12 cellular contexts compared by ENCODE assay signal in the genomic region with DNA sequence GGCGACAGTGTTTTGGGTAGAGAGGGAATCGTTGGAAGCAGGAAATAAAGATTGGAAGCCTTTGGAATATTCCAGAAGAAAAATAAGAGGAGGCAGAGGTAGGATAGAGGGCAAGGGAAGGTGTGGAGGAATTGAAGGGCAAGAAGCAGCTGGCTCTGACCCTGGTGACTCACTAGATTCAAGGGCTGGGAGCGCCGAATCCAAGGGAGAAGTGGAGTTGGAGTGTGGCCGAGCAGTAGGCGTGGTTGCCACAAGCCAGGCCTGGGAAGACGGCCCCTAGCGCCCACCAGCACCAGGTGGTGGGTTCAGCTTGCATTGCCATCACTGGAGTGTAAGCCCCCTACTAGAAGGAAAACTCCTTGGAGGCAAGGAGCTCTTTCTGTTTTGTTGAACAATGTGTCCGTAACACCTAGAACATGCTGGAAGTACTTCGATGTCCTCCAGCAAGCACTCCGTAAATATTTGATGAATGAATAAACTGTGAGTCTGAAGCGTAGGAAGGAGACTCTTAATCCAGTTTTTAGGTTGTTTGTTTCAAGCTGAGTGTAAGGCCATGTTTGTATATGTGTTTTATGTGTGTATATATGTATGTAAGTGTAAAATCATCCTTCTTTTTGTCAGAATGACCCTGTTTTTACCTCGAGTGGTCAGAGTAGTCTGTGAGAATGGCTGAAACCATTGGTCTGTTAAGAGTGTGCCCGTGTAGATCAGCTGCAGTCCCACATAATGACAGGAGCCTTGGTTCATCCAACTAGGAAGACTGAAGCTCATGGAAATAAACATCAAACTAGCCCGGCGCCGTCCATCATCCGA.
DNase-seq lines count a peak whose midpoint lies in the region; ATAC-seq, FAIRE-seq and TF ChIP-seq lines count a peak whose summit lies in the region.
"Had no signal": no experiment of that assay in that cellular context is flagged by ENCODE, and none has a peak within 500 bp of the region (broad histone marks: within the 10 kb centered on the region; RNA-seq: fewer than 3 reads in every experiment).

No MANE protein-coding gene starts in this region.

- no peak overlapping the region for H3K4me3 Mint-ChIP-seq in mesothelial cell of epicardium

- H3K9me3 Mint-ChIP-seq in mesothelial cell of epicardium: no peaks in the 10 kb centered on the region

- H3K4me3 ChIP-seq in HepG2 (replicated peaks in 1 of 3; ENCODE audit: insufficient read depth in 1 of 3, low read depth in 2 of 3, low read length in 3 of 3) (no peak overlapping the region), right lobe of liver (no peak overlapping the region)

- TF ChIP-seq CTCF in HepG2 (CRISPR knock-in tag; IDR thresholded peaks at IDR 0.05): no peak
- no peak for TF ChIP-seq CTCF in right lobe of liver (IDR thresholded peaks at IDR 0.05)
- no peak for TF ChIP-seq CTCF in mesothelial cell of epicardium (IDR thresholded peaks at IDR 0.05; ENCODE audit: unreplicated experiment)

- peaks cover 73% of the 10 kb centered on the region for H3K79me2 ChIP-seq in HepG2 (ENCODE audit: insufficient read depth, low read length)

- TF ChIP-seq EP300 in HepG2 (IDR thresholded peaks at IDR 0.05; ENCODE audit: low read depth in 2 of 2, low read length in 2 of 2): no peak
- TF ChIP-seq EP300 in HepG2 (CRISPR knock-in tag; IDR thresholded peaks at IDR 0.05; ENCODE audit: borderline replicate concordance): no peak

- no peak for TF ChIP-seq RAD21 in HepG2 (CRISPR knock-in tag; IDR thresholded peaks at IDR 0.05)

- intact Hi-C loops in HepG2 (cut with micrococcal nuclease; ENCODE audit: unreplicated experiment) (loop anchor here (1.0 to 5.0 kb wide), 4 partner anchors 31 to 182 kb away; no protein-coding TSS in a partner anchor), right lobe of liver (cut with DNase I) (no loop called here)

- BruUV-seq in HepG2 (replicated peaks; lab: Mats Ljungman, UMichigan): no TSS peak

- H3K36me3 ChIP-seq in HepG2 (replicated peaks in 1 of 2; ENCODE audit: control insufficient read depth in 1 of 2, insufficient read depth in 2 of 2, low read length in 2 of 2): peaks cover 6 to 44% of the 10 kb centered on the region in 2 experiments
- no peaks in the 10 kb centered on the region for H3K36me3 ChIP-seq in right lobe of liver

- H3K27me3 ChIP-seq in HepG2 (ENCODE audit: control insufficient read depth in 1 of 2, insufficient read depth in 2 of 2, low read length in 2 of 2) (no peaks in the 10 kb centered on the region), right lobe of liver (no peaks in the 10 kb centered on the region)

- no peak for DNase-seq in HepG2 (ENCODE audit: low spot score)
- no peak for DNase-seq in right lobe of liver
- DNase-seq in dermis blood vessel endothelial cell: peak; percentile 35
- no peak for DNase-seq in mesothelial cell of epicardium (ENCODE audit: low spot score in 2 of 2, unreplicated experiment in 2 of 2)
- DNase-seq in COR-L47 (lab: John Stamatoyannopoulos, UW): no peak
- DNase-seq: DND-41, NCI-H2081 treated with DMSO at 0.1 percent for 48 hours, T-helper 2 cell had no signal

- no peak overlapping the region for H2AFZ ChIP-seq in HepG2 (ENCODE audit: low read length)

- POLR2A ChIA-PET in HepG2 (lab: Yijun Ruan, JAX): no interaction called here

- H3K27ac Mint-ChIP-seq in mesothelial cell of epicardium: peak overlapping the region; percentile 82

- CTCF ChIA-PET in HepG2 (lab: Yijun Ruan, JAX; ENCODE audit: low intra/inter-chr PET ratio, low total read pairs): no interaction called here

- no peak overlapping the region for H3K9ac ChIP-seq in HepG2 (ENCODE audit: insufficient read depth, low read depth, low read length)

- H3K27me3 Mint-ChIP-seq in mesothelial cell of epicardium (ENCODE audit: low read depth): no peaks in the 10 kb centered on the region

- TF ChIP-seq POLR2A in HepG2 (IDR thresholded peaks at IDR 0.05; ENCODE audit: insufficient read depth in 1 of 2, low read depth in 2 of 2, low read length in 2 of 2) (no peak), right lobe of liver (IDR thresholded peaks at IDR 0.05) (no peak)

- peaks cover 50% of the 10 kb centered on the region for H3K4me1 Mint-ChIP-seq in mesothelial cell of epicardium

- in situ Hi-C loops in HepG2 (cut with HindIII; ENCODE audit: extremely low pct_ligation_motif_present, low pct_unique_long_range_greater_than_20kb): no loop called here

- no peak overlapping the region for H3K4me2 ChIP-seq in HepG2 (ENCODE audit: low read depth, low read length)

- peaks cover 6% of the 10 kb centered on the region for H3K36me3 Mint-ChIP-seq in mesothelial cell of epicardium

- H3K9me3 ChIP-seq in HepG2 (ENCODE audit: low read length) (no peaks in the 10 kb centered on the region), right lobe of liver (no peaks in the 10 kb centered on the region)

- H3K27ac ChIP-seq in HepG2 (ENCODE audit: extremely low read length, insufficient read depth, low read length): no peak overlapping the region
- peak overlapping the region in 1 of 3 donors; percentile 38 for H3K27ac ChIP-seq in right lobe of liver
- H3K27ac ChIP-seq: 22Rv1 had no signal

- peaks cover 63% of the 10 kb centered on the region; the same call in 1 of the 2 replicates for H4K20me1 ChIP-seq in HepG2 (ENCODE audit: insufficient read depth, low read length)

- H3K4me1 ChIP-seq in HepG2 (ENCODE audit: insufficient read depth, low read length) (peaks cover 73% of the 10 kb centered on the region), right lobe of liver (peaks cover 0 to 24% (median 9%) of the 10 kb centered on the region in 4 donors)

- ATAC-seq in HepG2 (no peak), right lobe of liver (no peak), HG03025 (IDR thresholded peaks at IDR 0.05; ENCODE audit: low FRiP score, unreplicated experiment) (no peak), HG03097 (IDR thresholded peaks at IDR 0.05; ENCODE audit: low FRiP score, unreplicated experiment) (no peak), HG03432 (IDR thresholded peaks at IDR 0.05; ENCODE audit: unreplicated experiment) (no peak)

- WGBS in HepG2 (ENCODE audit: low lambda C conversion rate): 94% methylated on average over 18 of the region's 18 CpGs
- 91% methylated on average over 17 of the region's 18 CpGs for WGBS in right lobe of liver (ENCODE audit: insufficient coverage, low coverage, low lambda C conversion rate, missing lambda C conversion rate)

- no peak for FAIRE-seq in HepG2 (lab: Jason Lieb, UNC)

TF ChIP-seq in HepG2, 621 proteins besides CTCF, POLR2A, EP300 and RAD21:
- no peak for TF ChIP-seq DNMT3B (CRISPR knock-in tag; conservative IDR thresholded peaks at IDR 0.05)
- no peak for TF ChIP-seq STAG1 (CRISPR knock-in tag; IDR thresholded peaks at IDR 0.05)
- TF ChIP-seq ZFX (CRISPR knock-in tag; IDR thresholded peaks at IDR 0.05; ENCODE audit: low read depth): 0 out of 2 replicates have a peak, but pooled peaks have one; percentile 17
